24 cellular contexts compared by ENCODE assay signal in the genomic region with DNA sequence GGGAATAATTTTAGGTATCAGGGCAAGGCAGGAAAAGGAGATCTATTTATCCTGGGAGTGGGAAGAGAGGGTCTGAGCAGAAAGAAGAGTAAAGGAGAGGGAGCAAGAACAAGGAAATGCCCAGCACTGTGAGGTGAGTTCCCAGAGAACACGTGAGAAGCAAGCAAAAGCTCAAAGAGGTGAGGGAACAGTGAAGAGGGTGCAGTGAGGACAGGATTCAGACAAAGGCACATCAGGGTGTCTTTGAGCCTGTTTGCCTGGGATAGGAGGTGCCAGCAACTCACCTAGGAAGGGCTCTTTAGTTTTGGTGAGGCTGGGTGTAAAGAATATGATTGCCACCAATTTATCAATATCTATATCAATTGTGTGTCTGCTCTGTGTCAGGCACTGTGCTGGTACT.
"Had no signal": no experiment of that assay in that cellular context is flagged by ENCODE, and none has a peak within 500 bp of the region (broad histone marks: within the 10 kb centered on the region; RNA-seq: fewer than 3 reads in every experiment).

No MANE protein-coding gene starts in this region.

- H3K9me3 Mint-ChIP-seq: mesothelial cell of epicardium; nephron progenitor cell; stimulated activated memory B cell treated with anti-CD40 and anti-IgM and Interleukin-4, amounts not matched to agents 10 μg/mL and 1 μg/mL and 100 μg/mL, for 72 hours; stimulated activated naive CD8-positive, alpha-beta T cell treated with anti-CD3 and anti-CD28 coated beads, Interleukin-15, amount 100 ng/mL, for 72 hours; type B pancreatic cell had no signal

- H3K27ac Mint-ChIP-seq: mesothelial cell of epicardium; naive B cell; natural killer cell; nephron progenitor cell; progenitor cell of endocrine pancreas; stimulated activated memory B cell treated with anti-CD40 and anti-IgM and Interleukin-4, amounts not matched to agents 10 μg/mL and 1 μg/mL and 100 μg/mL, for 72 hours; type B pancreatic cell had no signal

- H3K4me1 Mint-ChIP-seq: mesothelial cell of epicardium; naive B cell; natural killer cell; stimulated activated memory B cell treated with anti-CD40 and anti-IgM and Interleukin-4, amounts not matched to agents 10 μg/mL and 1 μg/mL and 100 μg/mL, for 72 hours; stimulated activated naive CD8-positive, alpha-beta T cell treated with anti-CD3 and anti-CD28 coated beads, Interleukin-15, amount 100 ng/mL, for 72 hours had no signal

- H3K27ac ChIP-seq: left ventricle myocardium inferior, ovary, right atrium auricular region, right lobe of liver, tibial nerve, uterus had no signal

- H3K4me2 ChIP-seq: smooth muscle cell had no signal

- H3K36me3 Mint-ChIP-seq: mesothelial cell of epicardium; naive B cell; natural killer cell; stimulated activated memory B cell treated with anti-CD40 and anti-IgM and Interleukin-4, amounts not matched to agents 10 μg/mL and 1 μg/mL and 100 μg/mL, for 72 hours; type B pancreatic cell had no signal

- H3K9me3 ChIP-seq: left ventricle myocardium inferior, ovary, right atrium auricular region, right lobe of liver, uterus had no signal

- H3K4me1 ChIP-seq: left ventricle myocardium inferior, right atrium auricular region, right lobe of liver, tibial nerve, uterus had no signal

- H3K27me3 ChIP-seq: ovary, right atrium auricular region, right lobe of liver, tibial nerve, uterus had no signal

- H3K4me3 ChIP-seq: left ventricle myocardium inferior, lung, ovary, right atrium auricular region, right lobe of liver, smooth muscle cell, tibial nerve, uterus had no signal

- DNase-seq: islet precursor cell; left ventricle myocardium inferior; mesendoderm; naive B cell; natural killer cell; nephron progenitor cell; ovary; right lobe of liver; stimulated activated CD4-positive, alpha-beta T cell treated with anti-CD3 and anti-CD28 coated beads, Interleukin-1b, Interleukin-23, amount 100 ng/mL, for 48 hours; stimulated activated CD4-positive, alpha-beta T cell treated with anti-CD3 and anti-CD28 coated beads, Interleukin-2, amount 100 ng/mL, for 48 hours; stimulated activated CD4-positive, alpha-beta T cell treated with anti-CD3 and anti-CD28 coated beads, Interleukin-4, amount 100 ng/mL, for 4 hours; stimulated activated CD8-positive, alpha-beta memory T cell treated with anti-CD3 and anti-CD28 coated beads, Interleukin-4, amount 100 ng/mL, for 48 hours; stimulated activated naive CD4-positive, alpha-beta T cell treated with Interleukin-2 at 50 U/mL for 16 hours; stimulated activated naive CD8-positive, alpha-beta T cell treated with anti-CD3 and anti-CD28 coated beads, Interleukin-15, amount 100 ng/mL, for 72 hours; substantia nigra; uterus had no signal

- H3K27me3 Mint-ChIP-seq: stimulated activated memory B cell treated with anti-CD40 and anti-IgM and Interleukin-4, amounts not matched to agents 10 μg/mL and 1 μg/mL and 100 μg/mL, for 72 hours; stimulated activated naive CD8-positive, alpha-beta T cell treated with anti-CD3 and anti-CD28 coated beads, Interleukin-15, amount 100 ng/mL, for 72 hours had no signal

- H3K36me3 ChIP-seq: left ventricle myocardium inferior, ovary, right atrium auricular region, right lobe of liver, tibial nerve, uterus had no signal

- ATAC-seq: natural killer cell; right lobe of liver; stimulated activated memory B cell treated with anti-CD40 and anti-IgM and Interleukin-4, amounts not matched to agents 10 μg/mL and 1 μg/mL and 100 μg/mL, for 72 hours; stimulated activated naive CD8-positive, alpha-beta T cell treated with anti-CD3 and anti-CD28 coated beads, Interleukin-15, amount 100 ng/mL, for 72 hours had no signal

- H3K4me3 Mint-ChIP-seq: mesothelial cell of epicardium; naive B cell; natural killer cell; nephron progenitor cell; stimulated activated memory B cell treated with anti-CD40 and anti-IgM and Interleukin-4, amounts not matched to agents 10 μg/mL and 1 μg/mL and 100 μg/mL, for 72 hours; stimulated activated naive CD8-positive, alpha-beta T cell treated with anti-CD3 and anti-CD28 coated beads, Interleukin-15, amount 100 ng/mL, for 72 hours; type B pancreatic cell had no signal
